8 cellular contexts compared by ENCODE assay signal in genomic region chr2:108594132-108594981, GRCh38.
DNase-seq lines count a peak whose midpoint lies in the region; ATAC-seq and TF ChIP-seq lines count a peak whose summit lies in the region.

No MANE protein-coding gene starts in this region.

- peak overlapping the region; percentile 72 for H3K4me3 Mint-ChIP-seq in activated naive CD8-positive, alpha-beta T cell treated with anti-CD3 and anti-CD28 coated beads, Interleukin-2, amount 50 U/mL, for 24 hours

- ATAC-seq in GM21723 (IDR thresholded peaks at IDR 0.05; ENCODE audit: unreplicated experiment): peak; percentile 95
- ATAC-seq in activated naive CD8-positive, alpha-beta T cell treated with anti-CD3 and anti-CD28 coated beads, Interleukin-2, amount 50 U/mL, for 24 hours: peak; percentile 73

- no peak for TF ChIP-seq RAD21 in Ishikawa (IDR thresholded peaks at IDR 0.05; ENCODE audit: low read depth)

- no peaks in the 10 kb centered on the region for H3K9me3 ChIP-seq in stomach smooth muscle (ENCODE audit: control insufficient read depth in 2 of 2, low read length in 2 of 2)

- no peak for TF ChIP-seq CTCF in lower leg skin (IDR thresholded peaks at IDR 0.05)

- no peak for DNase-seq in activated naive CD8-positive, alpha-beta T cell treated with anti-CD3 and anti-CD28 coated beads, Interleukin-2, amount 50 U/mL, for 24 hours
- DNase-seq in islet precursor cell (peak; percentile 76), NCI-H82 (lab: John Stamatoyannopoulos, UW) (no peak), lower leg skin (ENCODE audit: low spot score in 2 of 2) (no peak)

- no peak overlapping the region for H3K9ac ChIP-seq in stomach smooth muscle (ENCODE audit: low read length in 2 of 2)

- no peaks in the 10 kb centered on the region for H3K36me3 ChIP-seq in stomach smooth muscle (ENCODE audit: control insufficient read depth in 2 of 2, insufficient read depth in 2 of 2, low read length in 2 of 2)

- H3K4me1 Mint-ChIP-seq in activated naive CD8-positive, alpha-beta T cell treated with anti-CD3 and anti-CD28 coated beads, Interleukin-2, amount 50 U/mL, for 24 hours: peaks cover 75% of the 10 kb centered on the region

- H3K4me1 ChIP-seq in stomach smooth muscle (ENCODE audit: control insufficient read depth, insufficient read depth, low read length): peaks cover 10% of the 10 kb centered on the region

- H3K27me3 ChIP-seq in stomach smooth muscle (ENCODE audit: control insufficient read depth in 1 of 2, insufficient read depth in 2 of 2, low read length in 2 of 2): no peaks in the 10 kb centered on the region

- H3K4me3 ChIP-seq in GM08714 (ENCODE audit: low read length) (peak overlapping the region; percentile 55; the same call in 1 of the 2 replicates), stomach smooth muscle (ENCODE audit: low read length in 2 of 2) (no peak overlapping the region), lower leg skin (ENCODE audit: low read depth, poor library complexity, severe bottlenecking) (no peak overlapping the region)

- WGBS in lower leg skin, 2 donors: 30% methylated on average over 7 of the region's 7 CpGs

- intact Hi-C loops in lower leg skin (cut with DNase I; ENCODE audit: low total_unique reads): no loop called here

- peak; percentile 85 for TF ChIP-seq EP300 in Ishikawa (IDR thresholded peaks at IDR 0.05; ENCODE audit: borderline replicate concordance)

- no peaks in the 10 kb centered on the region for H3K9me3 Mint-ChIP-seq in activated naive CD8-positive, alpha-beta T cell treated with anti-CD3 and anti-CD28 coated beads, Interleukin-2, amount 50 U/mL, for 24 hours

- H3K27me3 Mint-ChIP-seq in activated naive CD8-positive, alpha-beta T cell treated with anti-CD3 and anti-CD28 coated beads, Interleukin-2, amount 50 U/mL, for 24 hours: no peaks in the 10 kb centered on the region

- no peak for TF ChIP-seq POLR2A in lower leg skin (IDR thresholded peaks at IDR 0.05)

- H3K36me3 Mint-ChIP-seq in activated naive CD8-positive, alpha-beta T cell treated with anti-CD3 and anti-CD28 coated beads, Interleukin-2, amount 50 U/mL, for 24 hours (ENCODE audit: low read depth): no peaks in the 10 kb centered on the region

- peak overlapping the region; percentile 42 for H3K27ac ChIP-seq in stomach smooth muscle (ENCODE audit: low read length)

- H3K27ac Mint-ChIP-seq in activated naive CD8-positive, alpha-beta T cell treated with anti-CD3 and anti-CD28 coated beads, Interleukin-2, amount 50 U/mL, for 24 hours: peak overlapping the region; percentile 91

TF ChIP-seq in Ishikawa, 13 proteins besides CTCF, POLR2A, EP300 and RAD21:
- TF ChIP-seq TEAD4 (IDR thresholded peaks at IDR 0.05) (peak; percentile 76; the same call in 1 of the 2 replicates), TAF1 (IDR thresholded peaks at IDR 0.05; ENCODE audit: low read depth) (no peak), CEBPB (IDR thresholded peaks at IDR 0.05) (no peak), TCF12 (IDR thresholded peaks at IDR 0.05; ENCODE audit: low read depth) (peak; percentile 48; the same call in 1 of the 2 replicates), ZBTB7A (IDR thresholded peaks at IDR 0.05; ENCODE audit: low read depth) (no peak), FOXM1 (IDR thresholded peaks at IDR 0.05; ENCODE audit: borderline replicate concordance, low read depth) (peak; percentile 43; the same call in 1 of the 2 replicates), NFIC (IDR thresholded peaks at IDR 0.05) (peak; percentile 27; the same call in 1 of the 2 replicates), REST (IDR thresholded peaks at IDR 0.05; ENCODE audit: low read depth) (no peak), CREB1 (IDR thresholded peaks at IDR 0.05; ENCODE audit: low read depth) (no peak), USF1 (IDR thresholded peaks at IDR 0.05) (no peak)
